23 cellular contexts compared by ENCODE assay signal in genomic region chr1:158046726-158047510, GRCh38. TPM values are rescaled to one million over a fixed set of nuclear protein-coding genes. Genes with fewer than 3 reads are reported as not detected.
"Had no signal": no experiment of that assay in that cellular context is flagged by ENCODE, and none has a peak within 500 bp of the region (broad histone marks: within the 10 kb centered on the region; RNA-seq: fewer than 3 reads in every experiment).

No MANE protein-coding gene starts in this region.

- ATAC-seq: activated CD8-positive, alpha-beta T cell treated with anti-CD3 and anti-CD28 coated beads, Interleukin-2, amount 10 ng/mL, durations not matched to agents 7 days and 5 days; activated naive CD4-positive, alpha-beta T cell treated with anti-CD3 and anti-CD28 coated beads, Interleukin-2, amount 50 U/mL, for 72 hours; activated naive CD8-positive, alpha-beta T cell treated with anti-CD3 and anti-CD28 coated beads, Interleukin-2, amount 50 U/mL, for 24 hours; K562; PC-3; WTC11 had no signal

- H3K4me3 Mint-ChIP-seq: activated CD8-positive, alpha-beta T cell treated with anti-CD3 and anti-CD28 coated beads, Interleukin-2, amount 10 ng/mL, durations not matched to agents 7 days and 5 days; activated naive CD8-positive, alpha-beta T cell treated with anti-CD3 and anti-CD28 coated beads, Interleukin-2, amount 50 U/mL, for 24 hours; T-helper 1 cell treated with Interleukin-12 subunit alpha and Interleukin-12 subunit beta and Interleukin-4 antibody, amounts not matched to agents 30 μg/mL and 1 μg/mL, for 36 hours; WTC11 had no signal

- FAIRE-seq: K562, RCC 7860 had no signal

- DNase-seq: activated CD4-positive, alpha-beta T cell treated with anti-CD3 and anti-CD28 coated beads for 48 hours; activated CD4-positive, alpha-beta T cell treated with anti-CD3 and anti-CD28 coated beads, Interleukin-2, amount 50 U/mL, for 4 hours; activated CD4-positive, CD25-positive, alpha-beta regulatory T cell treated with anti-CD3 and anti-CD28 coated beads, Interleukin-2, amount 50 U/mL, for 72 hours; activated CD8-positive, alpha-beta memory T cell treated with anti-CD3 and anti-CD28 coated beads, Interleukin-2, amount 50 U/mL, for 48 hours; activated CD8-positive, alpha-beta T cell treated with anti-CD3 and anti-CD28 coated beads, Interleukin-2, amount 10 ng/mL, durations not matched to agents 7 days and 5 days; activated naive CD8-positive, alpha-beta T cell treated with anti-CD3 and anti-CD28 coated beads, Interleukin-2, amount 50 U/mL, for 24 hours; activated T-cell treated with anti-CD3 and anti-CD28 coated beads, Interleukin-2, amount 50 U/mL, for 1 hour; amniotic stem cell; brain microvascular endothelial cell; Karpas-422; NCI-H1048; NCI-H146; NCI-H187 treated with DMSO at 0.1 percent for 48 hours; NCI-H2081 treated with DMSO at 0.1 percent for 48 hours; NCI-H446; NCI-H524; PC-3; SHP77 treated with DMSO at 0.1 percent for 48 hours had no signal

- H3K27ac Mint-ChIP-seq: activated CD8-positive, alpha-beta T cell treated with anti-CD3 and anti-CD28 coated beads, Interleukin-2, amount 10 ng/mL, durations not matched to agents 7 days and 5 days; activated naive CD4-positive, alpha-beta T cell treated with anti-CD3 and anti-CD28 coated beads, Interleukin-2, amount 50 U/mL, for 72 hours; activated naive CD8-positive, alpha-beta T cell treated with anti-CD3 and anti-CD28 coated beads, Interleukin-2, amount 50 U/mL, for 24 hours; T-helper 1 cell treated with Interleukin-12 subunit alpha and Interleukin-12 subunit beta and Interleukin-4 antibody, amounts not matched to agents 30 μg/mL and 1 μg/mL, for 36 hours had no signal

- H3K36me3 Mint-ChIP-seq: activated naive CD4-positive, alpha-beta T cell treated with anti-CD3 and anti-CD28 coated beads, Interleukin-2, amount 50 U/mL, for 72 hours had no signal

- H3K27ac ChIP-seq: brain microvascular endothelial cell had no signal

- H3K4me3 ChIP-seq: K562 had no signal

- H3K27me3 ChIP-seq: brain microvascular endothelial cell had no signal

- H3K4me1 Mint-ChIP-seq: activated naive CD8-positive, alpha-beta T cell treated with anti-CD3 and anti-CD28 coated beads, Interleukin-2, amount 50 U/mL, for 24 hours had no signal

- H3K9me3 Mint-ChIP-seq: activated naive CD4-positive, alpha-beta T cell treated with anti-CD3 and anti-CD28 coated beads, Interleukin-2, amount 50 U/mL, for 72 hours; activated naive CD8-positive, alpha-beta T cell treated with anti-CD3 and anti-CD28 coated beads, Interleukin-2, amount 50 U/mL, for 24 hours; T-helper 1 cell treated with Interleukin-12 subunit alpha and Interleukin-12 subunit beta and Interleukin-4 antibody, amounts not matched to agents 30 μg/mL and 1 μg/mL, for 36 hours had no signal

RNA-seq across cellular contexts. Expression of gene KIRREL1, which starts 53.5 kb away (rescaled TPM):
- total RNA-seq: activated CD8-positive, alpha-beta T cell treated with anti-CD3 and anti-CD28 coated beads, Interleukin-2, amount 10 ng/mL, durations not matched to agents 7 days and 5 days had no signal
